ENCODE assay signal across 8 cellular contexts in the genomic region with DNA sequence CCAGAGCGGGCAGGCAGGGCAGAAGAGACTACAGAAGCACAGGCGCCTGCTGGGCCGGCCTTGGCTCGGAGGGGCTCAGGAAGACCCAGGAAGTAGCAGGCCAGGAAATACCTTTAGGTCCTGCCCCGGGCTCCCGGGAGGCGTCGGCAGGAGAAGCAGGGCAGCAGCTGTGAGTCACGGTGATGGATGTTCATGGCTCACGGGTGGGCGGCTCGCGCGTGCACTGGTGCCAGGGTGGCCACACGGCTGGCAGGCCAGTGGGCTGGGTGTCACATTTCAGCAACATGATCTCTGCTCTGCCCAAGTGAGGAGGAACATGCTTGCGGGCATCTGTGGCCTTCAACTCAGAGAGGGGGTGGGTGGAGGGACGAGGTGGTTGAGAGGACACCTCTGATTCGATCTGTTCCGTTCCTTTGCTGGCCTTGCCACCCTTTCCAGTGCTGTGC.
DNase-seq lines count a peak whose midpoint lies in the region; ATAC-seq and TF ChIP-seq lines count a peak whose summit lies in the region.

No MANE protein-coding gene starts in this region.

- no peaks in the 10 kb centered on the region for H3K9me3 Mint-ChIP-seq in MCF 10A (ENCODE audit: unreplicated experiment)

- CTCF ChIA-PET in MCF 10A (lab: Yijun Ruan, JAX): interaction anchor here (0.6 to 0.9 kb wide), 2 partner anchors 9 to 623 kb away, joined by 3 to 4 read pairs; no protein-coding TSS in a partner anchor

- no peak overlapping the region for H3K4me3 ChIP-seq in upper lobe of right lung

- no peaks in the 10 kb centered on the region for H3K36me3 ChIP-seq in upper lobe of right lung

- no peaks in the 10 kb centered on the region for H3K9me3 ChIP-seq in upper lobe of right lung

- H3K4me3 Mint-ChIP-seq in MCF 10A (ENCODE audit: unreplicated experiment): no peak overlapping the region

- H3K27me3 ChIP-seq in layer of hippocampus (ENCODE audit: control insufficient read depth, insufficient read depth, low read length) (no peaks in the 10 kb centered on the region), upper lobe of right lung (no peaks in the 10 kb centered on the region)

- ATAC-seq in upper lobe of right lung (no peak), GM18511 (IDR thresholded peaks at IDR 0.05; ENCODE audit: unreplicated experiment) (no peak)

- TF ChIP-seq CTCF in MCF 10A (IDR thresholded peaks at IDR 0.05; ENCODE audit: unreplicated experiment): no peak
- no peak for TF ChIP-seq CTCF in upper lobe of right lung (IDR thresholded peaks at IDR 0.05)

- H3K27ac Mint-ChIP-seq in MCF 10A (ENCODE audit: low read depth, unreplicated experiment): peak overlapping the region; percentile 49

- no peaks in the 10 kb centered on the region for H3K27me3 Mint-ChIP-seq in MCF 10A (ENCODE audit: insufficient read depth, unreplicated experiment)

- peaks cover 5% of the 10 kb centered on the region for H3K36me3 Mint-ChIP-seq in MCF 10A (ENCODE audit: insufficient read depth, unreplicated experiment)

- peaks cover 17% of the 10 kb centered on the region for H3K4me1 Mint-ChIP-seq in MCF 10A (ENCODE audit: insufficient read depth, unreplicated experiment)

- H3K27ac ChIP-seq in layer of hippocampus (ENCODE audit: low read depth, low read length) (peak overlapping the region; percentile 30), upper lobe of right lung (peak overlapping the region; percentile 42)

- intact Hi-C loops in MCF 10A (cut with micrococcal nuclease): no loop called here
- intact Hi-C loops in upper lobe of right lung (cut with DNase I): no loop called here

- no TSS peak for BruUV-seq in MCF 10A (replicated peaks; lab: Mats Ljungman, UMichigan)

- peak; percentile 19 for DNase-seq in DMS79 treated with DMSO at 0.1 percent for 48 hours (lab: John Stamatoyannopoulos, UW)
- no peak for DNase-seq in DMS79 (lab: John Stamatoyannopoulos, UW)
- DNase-seq in MCF 10A (ENCODE audit: unreplicated experiment): peak; percentile 70
- DNase-seq in upper lobe of right lung: no peak
- no peak for DNase-seq in UCSD-AML1 (lab: John Stamatoyannopoulos, UW; ENCODE audit: unreplicated experiment)
- DNase-seq in pons (ENCODE audit: low spot score): no peak

- H3K4me1 ChIP-seq in upper lobe of right lung: peaks cover 20% of the 10 kb centered on the region

- POLR2A ChIA-PET in MCF 10A (lab: Yijun Ruan, JAX): no interaction called here

Comparison
In these comparisons a context has a peak if more than half of its experiments do, and no peak if none do; other contexts are left out.
1. DNase-seq: peak in DMS79 treated with DMSO at 0.1 percent for 48 hours (single experiment) and MCF 10A (single experiment); none in DMS79 (single experiment), upper lobe of right lung (single experiment), UCSD-AML1 (single experiment) and pons (single experiment).